Comparison of ENCODE assay signal across 24 cellular contexts in the genomic region with DNA sequence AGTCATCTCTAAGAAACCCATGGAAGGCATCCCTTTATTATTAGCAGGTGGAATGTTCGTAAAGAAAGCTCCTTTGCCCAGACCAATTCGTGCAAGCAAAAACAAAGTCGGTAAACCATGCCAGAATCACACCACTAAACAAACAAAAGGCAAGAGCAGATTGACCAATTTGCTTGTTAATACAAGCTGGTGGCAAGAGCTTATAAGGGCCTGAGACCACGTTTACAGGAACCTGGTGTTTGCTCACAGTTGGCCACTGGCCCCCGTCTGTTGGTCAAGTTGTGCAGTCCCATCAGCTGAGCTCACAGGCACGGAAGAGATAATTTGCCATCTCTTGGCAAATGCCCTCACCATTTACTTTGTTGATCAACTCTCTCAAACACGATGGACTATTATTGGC.
"Had no signal": no experiment of that assay in that cellular context is flagged by ENCODE, and none has a peak within 500 bp of the region (broad histone marks: within the 10 kb centered on the region; RNA-seq: fewer than 3 reads in every experiment).

No MANE protein-coding gene starts in this region.

- ATAC-seq: activated CD8-positive, alpha-beta T cell treated with anti-CD3 and anti-CD28 coated beads, Interleukin-2, amount 10 ng/mL, durations not matched to agents 7 days and 5 days; K562; WTC11 had no signal

- H3K4me3 ChIP-seq: adrenal gland, K562, Peyer's patch had no signal

- DNase-seq: activated CD4-positive, alpha-beta T cell treated with anti-CD3 and anti-CD28 coated beads for 48 hours; activated CD4-positive, alpha-beta T cell treated with anti-CD3 and anti-CD28 coated beads, Interleukin-2, amount 50 U/mL, for 4 hours; activated CD4-positive, CD25-positive, alpha-beta regulatory T cell treated with anti-CD3 and anti-CD28 coated beads, Interleukin-2, amount 50 U/mL, for 72 hours; activated CD8-positive, alpha-beta memory T cell treated with anti-CD3 and anti-CD28 coated beads, Interleukin-2, amount 50 U/mL, for 48 hours; activated CD8-positive, alpha-beta T cell treated with anti-CD3 and anti-CD28 coated beads, Interleukin-2, amount 10 ng/mL, durations not matched to agents 7 days and 5 days; activated naive CD4-positive, alpha-beta T cell treated with anti-CD3 and anti-CD28 coated beads, Interleukin-2, amount 50 U/mL, for 16 hours; activated naive CD8-positive, alpha-beta T cell treated with anti-CD3 and anti-CD28 coated beads, Interleukin-2, amount 10 ng/mL, durations not matched to agents 7 days and 5 days; activated T-cell treated with anti-CD3 and anti-CD28 coated beads, Interleukin-2, amount 50 U/mL, for 1 hour; adrenal gland; anterior cingulate cortex; central memory CD4-positive, alpha-beta T cell; Karpas-422; NCI-H1048; NCI-H1436 treated with DMSO at 0.1 percent for 48 hours; NCI-H187; NCI-H2171; NCI-H2227 treated with DMSO at 0.1 percent for 48 hours; NCI-H446 treated with DMSO at 0.1 percent for 48 hours; NCI-H524 treated with DMSO at 0.1 percent for 48 hours; NCI-H82; Peyer's patch; Right ventricle myocardium superior had no signal
